ENCODE assay signal across 1 cellular context in genomic region chr19:40954573-40954972, GRCh38.
TF ChIP-seq lines count a peak whose summit lies in the region.

No MANE protein-coding gene starts in this region.

TF ChIP-seq in K562, 482 proteins besides CTCF, POLR2A, EP300 and RAD21 (continued from another document):
- no peak for TF ChIP-seq AFF4 (CRISPR knock-in tag; IDR thresholded peaks at IDR 0.05)
- TF ChIP-seq ZNF280A (IDR thresholded peaks at IDR 0.05; ENCODE audit: low read depth, partially characterized antibody): peak; percentile 88
